In genomic region chr15:29259233-29259632, GRCh38 we compare ENCODE assay signal across 1 cellular context.
TF ChIP-seq lines count a peak whose summit lies in the region.

No MANE protein-coding gene starts in this region.

TF ChIP-seq in SK-N-SH treated with all-trans-retinoic acid at 6 μM for 48 hours, 23 proteins besides CTCF, POLR2A, EP300 and RAD21 (continued from another document):
- TF ChIP-seq ZNF8 (CRISPR knock-in tag; IDR thresholded peaks at IDR 0.05): no peak
